In genomic region chr2:162768646-162769045, GRCh38 we compare ENCODE assay signal across 15 cellular contexts.
DNase-seq lines count a peak whose midpoint lies in the region; ATAC-seq and TF ChIP-seq lines count a peak whose summit lies in the region.
"Had no signal": no experiment of that assay in that cellular context is flagged by ENCODE, and none has a peak within 500 bp of the region (broad histone marks: within the 10 kb centered on the region; RNA-seq: fewer than 3 reads in every experiment).

No MANE protein-coding gene starts in this region.

- peaks cover 10% of the 10 kb centered on the region for H3K4me1 Mint-ChIP-seq in endodermal cell
- H3K4me1 Mint-ChIP-seq: nephron had no signal

- no peak for ATAC-seq in HG03025 (IDR thresholded peaks at IDR 0.05; ENCODE audit: low FRiP score, unreplicated experiment)
- no peak for ATAC-seq in GM21526 (IDR thresholded peaks at IDR 0.05; ENCODE audit: low FRiP score, unreplicated experiment)

- H3K9me3 ChIP-seq in endodermal cell (ENCODE audit: control insufficient read depth, low read length): no peaks in the 10 kb centered on the region

- 54 to 85% methylated on average over 4 of the region's 4 CpGs for WGBS in endodermal cell (ENCODE audit: insufficient coverage in 1 of 2, insufficient read length in 1 of 2), 2 experiments

- H3K9me3 Mint-ChIP-seq in endodermal cell: no peaks in the 10 kb centered on the region
- H3K9me3 Mint-ChIP-seq: nephron had no signal

- TF ChIP-seq CTCF in endodermal cell (conservative IDR thresholded peaks at IDR 0.05): no peak

- H3K4me3 ChIP-seq in endodermal cell (ENCODE audit: low read length): no peak overlapping the region

- peak; percentile 28 for DNase-seq in NCI-H82 (lab: John Stamatoyannopoulos, UW)
- DNase-seq in NCI-H82 treated with DMSO at 0.1 percent for 48 hours (lab: John Stamatoyannopoulos, UW; ENCODE audit: unreplicated experiment): no peak
- peak; percentile 82 for DNase-seq in NCI-H510A (lab: John Stamatoyannopoulos, UW)
- DNase-seq in endodermal cell: no peak
- peak; percentile 63 for DNase-seq in superior temporal gyrus (ENCODE audit: extremely low spot score)
- DNase-seq in Kasumi-1 (lab: John Stamatoyannopoulos, UW): no peak
- DNase-seq: 8988T; Calu3; central memory CD4-positive, alpha-beta T cell; MM.1S; SIG-M5 had no signal

- no peak overlapping the region for H3K27ac Mint-ChIP-seq in endodermal cell
- H3K27ac Mint-ChIP-seq: nephron; stimulated activated naive CD8-positive, alpha-beta T cell treated with anti-CD3 and anti-CD28 coated beads, Interleukin-15, Interleukin-2, amounts not matched to agents 100 ng/mL and 50 ng/mL, for 24 hours had no signal

- no peaks in the 10 kb centered on the region for H3K4me1 ChIP-seq in endodermal cell (ENCODE audit: control insufficient read depth, insufficient read depth, low read length)

- no peaks in the 10 kb centered on the region for H3K36me3 Mint-ChIP-seq in endodermal cell (ENCODE audit: low read depth)

- H3K36me3 ChIP-seq in endodermal cell (ENCODE audit: control insufficient read depth, insufficient read depth, low read length): no peaks in the 10 kb centered on the region

- no peaks in the 10 kb centered on the region for H3K27me3 Mint-ChIP-seq in endodermal cell (ENCODE audit: insufficient read depth)
- H3K27me3 Mint-ChIP-seq: stimulated activated naive CD8-positive, alpha-beta T cell treated with anti-CD3 and anti-CD28 coated beads, Interleukin-15, Interleukin-2, amounts not matched to agents 100 ng/mL and 50 ng/mL, for 24 hours had no signal

- no peak overlapping the region for H3K9ac ChIP-seq in endodermal cell (ENCODE audit: extremely low read depth, low read length, poor library complexity, severe bottlenecking)

- H3K27me3 ChIP-seq in endodermal cell (ENCODE audit: control insufficient read depth, insufficient read depth, low read length, poor library complexity, severe bottlenecking): no peaks in the 10 kb centered on the region

- peak overlapping the region; percentile 90 for H3K27ac ChIP-seq in endodermal cell (ENCODE audit: low read depth, low read length)

- H3K4me3 Mint-ChIP-seq in endodermal cell: no peak overlapping the region
- H3K4me3 Mint-ChIP-seq: nephron; stimulated activated naive CD8-positive, alpha-beta T cell treated with anti-CD3 and anti-CD28 coated beads, Interleukin-15, Interleukin-2, amounts not matched to agents 100 ng/mL and 50 ng/mL, for 24 hours had no signal

Comparison
In these comparisons a context has a peak if more than half of its experiments do, and no peak if none do; other contexts are left out.
1. DNase-seq: peak in NCI-H82 (single experiment), NCI-H510A (single experiment) and superior temporal gyrus (single experiment); none in NCI-H82 treated with DMSO at 0.1 percent for 48 hours (single experiment), endodermal cell (single experiment) and Kasumi-1 (0 of 2).